Comparison of ENCODE assay signal across 24 cellular contexts in the genomic region with DNA sequence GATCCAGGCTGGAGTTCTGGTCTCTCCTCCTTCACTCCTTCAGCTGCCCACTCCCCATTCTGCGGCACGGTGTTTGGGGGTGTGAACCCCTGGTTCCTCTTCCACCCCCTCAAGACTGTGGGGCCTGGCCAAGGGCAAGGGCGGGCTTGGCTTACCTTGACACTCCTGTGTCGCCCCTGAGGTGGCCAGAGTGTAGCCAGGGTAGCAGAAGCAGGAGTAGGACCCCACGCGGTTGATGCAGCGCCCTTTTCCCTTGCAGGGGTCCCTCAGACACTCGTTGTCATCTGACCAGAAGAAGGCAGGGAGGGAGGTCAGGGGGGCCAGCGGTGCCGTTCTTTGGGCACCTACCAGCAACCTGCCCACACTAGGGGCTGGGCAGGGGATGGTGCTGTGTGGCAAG. TPM values are rescaled to one million over a fixed set of nuclear protein-coding genes. Genes with fewer than 3 reads are reported as not detected.
DNase-seq lines count a peak whose midpoint lies in the region; TF ChIP-seq lines count a peak whose summit lies in the region.
"Had no signal": no experiment of that assay in that cellular context is flagged by ENCODE, and none has a peak within 500 bp of the region (broad histone marks: within the 10 kb centered on the region; RNA-seq: fewer than 3 reads in every experiment).

No MANE protein-coding gene starts in this region.

- H3K27ac ChIP-seq in breast epithelium (peak overlapping the region; percentile 52 to 87), RWPE1 (peak overlapping the region; percentile 2), neuronal stem cell (replicated peaks; ENCODE audit: low read length) (no peak overlapping the region)
- H3K27ac ChIP-seq: 22Rv1; A549; BLaER1 treated with 17β-estradiol and CSF1 and Interleukin-3, amounts not matched to agents 10 nM and 100 nM; C4-2B had no signal

- no peak for TF ChIP-seq POLR2A in breast epithelium (IDR thresholded peaks at IDR 0.05)

- intact Hi-C loops in breast epithelium (cut with DNase I; ENCODE audit: low total_unique reads) (no loop called here), MCF 10A (cut with micrococcal nuclease) (no loop called here), posterior vena cava (cut with DNase I) (no loop called here)

- in situ Hi-C loops in HAP-1 (cut with MboI; ENCODE audit: low sequenced_read_pairs), result no loop called here
- in situ Hi-C loops in G401 (cut with HindIII; ENCODE audit: low sequenced_read_pairs), result no loop called here

- H3K36me3 Mint-ChIP-seq in MCF 10A (ENCODE audit: insufficient read depth, unreplicated experiment), result no peaks in the 10 kb centered on the region

- no peak overlapping the region for H3K18ac ChIP-seq in neuronal stem cell (ENCODE audit: low read length)

- H3K4me1 Mint-ChIP-seq in MCF 10A (ENCODE audit: insufficient read depth, unreplicated experiment), result no peaks in the 10 kb centered on the region
- H3K4me1 Mint-ChIP-seq: CD8-positive, alpha-beta memory T cell had no signal

- peaks cover 0 to 16% of the 10 kb centered on the region in 2 donors for H3K4me1 ChIP-seq in breast epithelium
- peaks cover 2 to 28% of the 10 kb centered on the region in 2 donors for H3K4me1 ChIP-seq in neuronal stem cell (ENCODE audit: control insufficient read depth in 2 of 2, insufficient read depth in 1 of 2, low read depth in 1 of 2, low read length in 2 of 2)
- H3K4me1 ChIP-seq in HAP-1, result no peaks in the 10 kb centered on the region

- H2BK5ac ChIP-seq in neuronal stem cell (ENCODE audit: low read length), result no peak overlapping the region

- CTCF ChIA-PET in MCF 10A (lab: Yijun Ruan, JAX) (no interaction called here), RWPE1 (lab: Yijun Ruan, JAX) (no interaction called here)

- BruUV-seq in MCF 10A (replicated peaks; lab: Mats Ljungman, UMichigan), result no TSS peak

- no peak overlapping the region for H3K4me2 ChIP-seq in neuronal stem cell (ENCODE audit: insufficient read depth, low read length, poor library complexity, severe bottlenecking)
- H3K4me2 ChIP-seq: A549; BLaER1 treated with 17β-estradiol and CSF1 and Interleukin-3, amounts not matched to agents 10 nM and 100 nM had no signal

- H2BK12ac ChIP-seq in neuronal stem cell (ENCODE audit: low read length), result peak overlapping the region; percentile 52

- TF ChIP-seq CTCF in breast epithelium (IDR thresholded peaks at IDR 0.05) (no peak), MCF 10A (IDR thresholded peaks at IDR 0.05; ENCODE audit: unreplicated experiment) (no peak), RWPE1 (conservative IDR thresholded peaks at IDR 0.05; ENCODE audit: low read depth) (no peak)

- H3K4ac ChIP-seq in neuronal stem cell (ENCODE audit: low read length), result peak overlapping the region; percentile 41

- no peak overlapping the region for H4K91ac ChIP-seq in neuronal stem cell (ENCODE audit: low read depth, low read length, poor library complexity)

- peak overlapping the region; percentile 72 for H2AK5ac ChIP-seq in neuronal stem cell (ENCODE audit: low read depth, low read length)

- H3K36me3 ChIP-seq in breast epithelium, result no peaks in the 10 kb centered on the region
- no peaks in the 10 kb centered on the region for H3K36me3 ChIP-seq in neuronal stem cell (replicated peaks in 1 of 2; ENCODE audit: control insufficient read depth in 2 of 2, insufficient read depth in 2 of 2, low read length in 2 of 2)
- H3K36me3 ChIP-seq in HAP-1 (replicated peaks), result no peaks in the 10 kb centered on the region

- POLR2A ChIA-PET in MCF 10A (lab: Yijun Ruan, JAX), result no interaction called here
- POLR2A ChIA-PET in RWPE1 (lab: Yijun Ruan, JAX; ENCODE audit: low non-redundant PET), result no interaction called here

- no peak overlapping the region for H2AFZ ChIP-seq in neuronal stem cell (ENCODE audit: low read length)

- H3K27ac Mint-ChIP-seq in MCF 10A (ENCODE audit: low read depth, unreplicated experiment), result no peak overlapping the region
- H3K27ac Mint-ChIP-seq: B cell; CD4-positive, alpha-beta T cell; CD8-positive, alpha-beta memory T cell had no signal

- WGBS in neuronal stem cell (ENCODE audit: extremely low coverage in 2 of 2, insufficient read length in 2 of 2, insufficient replicate concordance in 1 of 2), 2 donors, result no CpG with 5 or more reads among the region's 10 CpGs

- H2BK120ac ChIP-seq in neuronal stem cell (ENCODE audit: low read depth, low read length), result peak overlapping the region; percentile 28

- H4K8ac ChIP-seq in neuronal stem cell (ENCODE audit: low read depth, low read length), result no peak overlapping the region

- DNase-seq in breast epithelium (ENCODE audit: low spot score in 2 of 2) (no peak), MCF 10A (ENCODE audit: unreplicated experiment) (no peak), RWPE1 (ENCODE audit: low spot score) (no peak), neuronal stem cell (ENCODE audit: low spot score) (no peak), posterior vena cava (ENCODE audit: low spot score) (peak; percentile 71), NCI-H2107 treated with DMSO at 0.1 percent for 48 hours (lab: John Stamatoyannopoulos, UW; ENCODE audit: unreplicated experiment) (no peak), HAP-1 (ENCODE audit: low spot score in 2 of 2) (no peak), G401 (ENCODE audit: low spot score) (no peak)
- DNase-seq: AML-193; CD4-positive, alpha-beta T cell; CD8-positive, alpha-beta memory T cell; COR-L47; DMS 273 treated with DMSO at 0.1 percent for 48 hours; DMS153; DMS53; DMS79; DND-41; EL; GF-D8 had no signal

- peak overlapping the region; percentile 81 for H2BK15ac ChIP-seq in neuronal stem cell (ENCODE audit: low read length)

- H3K27me3 Mint-ChIP-seq in MCF 10A (ENCODE audit: insufficient read depth, unreplicated experiment), result no peaks in the 10 kb centered on the region

- peak overlapping the region; percentile 22 for H3K14ac ChIP-seq in neuronal stem cell (ENCODE audit: low read length)

- H3K9me3 Mint-ChIP-seq in MCF 10A (ENCODE audit: unreplicated experiment), result no peaks in the 10 kb centered on the region
- H3K9me3 Mint-ChIP-seq: CD4-positive, alpha-beta T cell; CD8-positive, alpha-beta memory T cell had no signal

- no peak overlapping the region for H3K4me3 Mint-ChIP-seq in MCF 10A (ENCODE audit: unreplicated experiment)
- H3K4me3 Mint-ChIP-seq: B cell; CD4-positive, alpha-beta T cell; CD8-positive, alpha-beta memory T cell had no signal

- no peaks in the 10 kb centered on the region for H3K79me1 ChIP-seq in neuronal stem cell (ENCODE audit: low read depth, low read length)

- H3K9ac ChIP-seq in neuronal stem cell (ENCODE audit: low read depth, low read length, poor library complexity), result no peak overlapping the region
- H3K9ac ChIP-seq: BLaER1 treated with 17β-estradiol and CSF1 and Interleukin-3, amounts not matched to agents 10 nM and 100 nM had no signal

- no peaks in the 10 kb centered on the region for H3K27me3 ChIP-seq in breast epithelium
- peaks cover 0 to 21% (median 0%) of the 10 kb centered on the region in 3 experiments for H3K27me3 ChIP-seq in neuronal stem cell (ENCODE audit: control insufficient read depth in 3 of 3, insufficient read depth in 3 of 3, low read depth in 1 of 3, low read length in 3 of 3)
- peaks cover 17% of the 10 kb centered on the region for H3K27me3 ChIP-seq in HAP-1 (ENCODE audit: low read depth)
- H3K27me3 ChIP-seq: BLaER1 treated with 17β-estradiol and CSF1 and Interleukin-3, amounts not matched to agents 10 nM and 100 nM had no signal

- peak overlapping the region; percentile 65 for H3K23ac ChIP-seq in neuronal stem cell (ENCODE audit: low read depth, low read length, poor library complexity)

- H3K9me3 ChIP-seq in breast epithelium (no peaks in the 10 kb centered on the region), neuronal stem cell (replicated peaks in 1 of 2; ENCODE audit: control insufficient read depth in 2 of 2, insufficient read depth in 1 of 2, low read depth in 1 of 2, low read length in 2 of 2) (no peaks in the 10 kb centered on the region), HAP-1 (no peaks in the 10 kb centered on the region)
- H3K9me3 ChIP-seq: A549; BLaER1 treated with 17β-estradiol and CSF1 and Interleukin-3, amounts not matched to agents 10 nM and 100 nM had no signal

- H3K4me3 ChIP-seq in breast epithelium (no peak overlapping the region), neuronal stem cell (ENCODE audit: low read length in 2 of 2) (no peak overlapping the region), HAP-1 (no peak overlapping the region)
- H3K4me3 ChIP-seq: A549; BLaER1 treated with 17β-estradiol and CSF1 and Interleukin-3, amounts not matched to agents 10 nM and 100 nM had no signal

RNA-seq across cellular contexts. Expression of gene ISCA2, which starts 28.2 kb away (rescaled TPM):
- total RNA-seq in breast epithelium (10 to 100 TPM; 17.3 to 31.8 (median 21.3) TPM), MCF 10A (2022) (13.9 and 21.1 TPM in 2 replicates), posterior vena cava (10 to 100 TPM in 1 of 2 donors, 1 to 10 TPM in 1; 9.3 to 12.9 TPM)
- polyA plus RNA-seq in neuronal stem cell (2013, experiment 1 of 2), result 60.9 TPM
- 63.2 TPM for polyA plus RNA-seq in neuronal stem cell (2013, experiment 2 of 2)
- 44.6 and 78.7 TPM in 2 replicates for total RNA-seq in G401 (2014; rRNA removed; shearing (Covaris generic))

RNA-seq across cellular contexts. Expression of gene NPC2, which starts 28.7 kb away (rescaled TPM):
- 100 to 1,000 TPM; 277 to 663 (median 594) TPM for total RNA-seq in breast epithelium
- 105 and 128 TPM in 2 replicates for total RNA-seq in MCF 10A (2022)
- 596 TPM for polyA plus RNA-seq in neuronal stem cell (2013, experiment 1 of 2)
- 610 TPM for polyA plus RNA-seq in neuronal stem cell (2013, experiment 2 of 2)
- 100 to 1,000 TPM; 147 to 224 TPM for total RNA-seq in posterior vena cava
- 130 and 177 TPM in 2 replicates for total RNA-seq in G401 (2014; rRNA removed; shearing (Covaris generic))
